Comparison of ENCODE assay signal across 9 cellular contexts in the genomic region with DNA sequence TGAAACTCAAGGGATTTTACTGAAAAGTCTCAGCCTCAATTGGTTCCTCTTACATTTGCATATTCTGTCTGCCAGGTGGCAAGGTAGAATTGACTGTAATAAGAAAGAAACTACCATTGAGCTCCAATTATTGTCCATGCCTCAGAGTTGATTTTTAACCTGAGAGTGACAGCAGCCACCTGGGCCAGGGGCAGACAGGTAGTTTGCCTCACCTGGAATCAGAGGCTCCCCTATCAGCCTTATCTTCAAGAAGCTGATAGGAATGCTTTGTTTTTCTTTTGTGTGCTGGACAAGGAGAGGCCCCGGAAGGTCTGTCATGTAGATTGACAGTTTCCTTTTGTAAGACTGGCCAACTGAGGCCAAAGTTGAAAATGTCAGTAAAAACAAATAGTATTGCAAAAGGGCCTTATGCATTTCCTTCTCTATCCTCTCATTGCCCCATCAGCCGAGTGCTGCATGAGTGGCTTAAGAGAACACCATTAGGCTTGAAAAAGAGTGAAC. TPM values are rescaled to one million over a fixed set of nuclear protein-coding genes. Genes with fewer than 3 reads are reported as not detected.
DNase-seq lines count a peak whose midpoint lies in the region; ATAC-seq lines count a peak whose summit lies in the region.
"Had no signal": no experiment of that assay in that cellular context is flagged by ENCODE, and none has a peak within 500 bp of the region (broad histone marks: within the 10 kb centered on the region; RNA-seq: fewer than 3 reads in every experiment).

No MANE protein-coding gene starts in this region.

- no peak overlapping the region for H3K4me3 ChIP-seq in muscle layer of duodenum (ENCODE audit: low read depth in 1 of 2, low read length in 2 of 2)

- H3K27ac ChIP-seq in muscle layer of duodenum (ENCODE audit: low read length), result peak overlapping the region; percentile 15
- H3K27ac ChIP-seq: KMS-11 had no signal

- intact Hi-C loops in activated CD4-positive, alpha-beta memory T cell treated with anti-CD3 and anti-CD28 coated beads for 36 hours (cut with micrococcal nuclease), result loop anchor here (5.0 kb wide), 1 partner anchor 256 kb away; the partner anchor contains the start of genes APIP and PDHX

- no peaks in the 10 kb centered on the region for H3K27me3 Mint-ChIP-seq in activated CD4-positive, alpha-beta memory T cell treated with anti-CD3 and anti-CD28 coated beads for 36 hours

- no peaks in the 10 kb centered on the region for H3K9me3 ChIP-seq in muscle layer of duodenum (ENCODE audit: control insufficient read depth in 1 of 2, low read length in 2 of 2)

- peak; percentile 71 for ATAC-seq in GM18858 (IDR thresholded peaks at IDR 0.05; ENCODE audit: unreplicated experiment)
- peak; percentile 68 for ATAC-seq in HG02798 (IDR thresholded peaks at IDR 0.05; ENCODE audit: poor library complexity, unreplicated experiment)
- ATAC-seq in GM21360 (IDR thresholded peaks at IDR 0.05; ENCODE audit: unreplicated experiment), result no peak
- no peak for ATAC-seq in HG03196 (IDR thresholded peaks at IDR 0.05; ENCODE audit: unreplicated experiment)
- ATAC-seq in GM19328 (IDR thresholded peaks at IDR 0.05; ENCODE audit: unreplicated experiment), result no peak

- peaks cover 59% of the 10 kb centered on the region for H3K36me3 Mint-ChIP-seq in activated CD4-positive, alpha-beta memory T cell treated with anti-CD3 and anti-CD28 coated beads for 36 hours

- DNase-seq in activated CD4-positive, alpha-beta memory T cell treated with anti-CD3 and anti-CD28 coated beads for 36 hours, result no peak
- no peak for DNase-seq in NCI-H187 treated with DMSO at 0.1 percent for 48 hours (lab: John Stamatoyannopoulos, UW)

- CTCF ChIA-PET in activated CD4-positive, alpha-beta memory T cell treated with anti-CD3 and anti-CD28 coated beads for 36 hours (lab: Charles Lee), result interaction anchor here (1.0 to 2.5 kb wide), 2 partner anchors 33 to 239 kb away, joined by 3 to 8 read pairs; partner anchors contain the start of gene CD44

- POLR2A ChIA-PET in activated CD4-positive, alpha-beta memory T cell treated with anti-CD3 and anti-CD28 coated beads for 36 hours (lab: Charles Lee), result interaction anchor here (0.5 to 2.3 kb wide), 5 partner anchors 7 to 142 kb away, joined by 3 to 24 read pairs (median 4); no protein-coding TSS in a partner anchor

- H3K36me3 ChIP-seq in muscle layer of duodenum (ENCODE audit: control insufficient read depth in 1 of 2, insufficient read depth in 2 of 2, low read length in 2 of 2), result peaks cover 9 to 14% of the 10 kb centered on the region in 2 donors

- H3K4me3 Mint-ChIP-seq in activated CD4-positive, alpha-beta memory T cell treated with anti-CD3 and anti-CD28 coated beads for 36 hours, result peak overlapping the region; percentile 40

- H3K4me1 Mint-ChIP-seq in activated CD4-positive, alpha-beta memory T cell treated with anti-CD3 and anti-CD28 coated beads for 36 hours (ENCODE audit: low read depth), result peaks cover 95% of the 10 kb centered on the region

- no peaks in the 10 kb centered on the region for H3K9me3 Mint-ChIP-seq in activated CD4-positive, alpha-beta memory T cell treated with anti-CD3 and anti-CD28 coated beads for 36 hours

- peak overlapping the region; percentile 82 for H3K27ac Mint-ChIP-seq in activated CD4-positive, alpha-beta memory T cell treated with anti-CD3 and anti-CD28 coated beads for 36 hours

- H3K4me1 ChIP-seq in muscle layer of duodenum (ENCODE audit: control insufficient read depth in 1 of 2, insufficient read depth in 2 of 2, low read length in 2 of 2), result peaks cover 23 to 48% of the 10 kb centered on the region in 2 donors

- no peaks in the 10 kb centered on the region for H3K27me3 ChIP-seq in muscle layer of duodenum (ENCODE audit: low read depth, low read length)

RNA-seq across cellular contexts. Expression of gene CD44, which starts 34.1 kb away (rescaled TPM):
- total RNA-seq in activated CD4-positive, alpha-beta memory T cell treated with anti-CD3 and anti-CD28 coated beads for 36 hours, result 100 to 1,000 TPM; 440 to 442 TPM

Comparison
In these comparisons a context has a peak if more than half of its experiments do, and no peak if none do; other contexts are left out.
1. ATAC-seq: peak in GM18858 (single experiment) and HG02798 (single experiment); none in GM21360 (single experiment), HG03196 (single experiment) and GM19328 (single experiment).